Comparison of ENCODE assay signal across 22 cellular contexts in the genomic region with DNA sequence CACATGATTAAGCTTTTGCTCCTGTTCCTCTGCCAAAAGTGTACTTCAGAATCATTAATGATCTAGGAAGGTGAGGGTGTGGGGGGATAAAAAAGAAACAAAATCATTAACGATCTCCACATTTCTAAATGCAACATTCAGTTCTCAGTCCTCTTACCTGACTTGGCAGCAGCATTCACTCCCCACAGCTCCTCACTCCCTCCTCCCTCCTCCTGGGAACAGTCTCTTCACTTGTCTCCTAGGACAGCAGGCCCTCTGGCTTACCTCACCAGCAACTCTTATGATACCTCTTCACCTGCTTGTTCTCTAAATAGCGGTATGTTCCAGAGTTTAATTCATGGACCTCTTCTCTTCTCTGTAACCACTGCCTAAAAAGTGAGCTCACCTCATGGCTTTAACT. TPM values are rescaled to one million over a fixed set of nuclear protein-coding genes. Genes with fewer than 3 reads are reported as not detected.
DNase-seq lines count a peak whose midpoint lies in the region; ATAC-seq, FAIRE-seq and TF ChIP-seq lines count a peak whose summit lies in the region.
"Had no signal": no experiment of that assay in that cellular context is flagged by ENCODE, and none has a peak within 500 bp of the region (broad histone marks: within the 10 kb centered on the region; RNA-seq: fewer than 3 reads in every experiment).

No MANE protein-coding gene starts in this region.

- H3K4me3 Mint-ChIP-seq in activated T-helper 1 cell treated with anti-CD3 and anti-CD28 coated beads, Interleukin-12 subunit alpha, Interleukin-12 subunit beta, Interleukin-2, Interleukin-4 antibody, amounts not matched to agents 30 ng/mL and 10 ng/mL and 1 ng/mL, durations not matched to agents 14 hours and 24 hours and 36 hours = no peak overlapping the region
- H3K4me3 Mint-ChIP-seq in HFFc6 = no peak overlapping the region
- H3K4me3 Mint-ChIP-seq: activated CD8-positive, alpha-beta T cell treated with anti-CD3 and anti-CD28 coated beads, Interleukin-2, amount 10 ng/mL, durations not matched to agents 7 days and 5 days; activated naive CD4-positive, alpha-beta T cell treated with anti-CD3 and anti-CD28 coated beads, Interleukin-2, amount 50 U/mL, for 24 hours; activated T-cell treated with anti-CD3 and anti-CD28 coated beads, Interleukin-2, amount 50 U/mL, for 72 hours; mesothelial cell of epicardium had no signal

- intact Hi-C loops in Right ventricle myocardium superior (cut with DNase I) = loop anchor here (10.0 kb wide), 1 partner anchor 51 kb away; no protein-coding TSS in a partner anchor
- intact Hi-C loops in activated T-helper 1 cell treated with anti-CD3 and anti-CD28 coated beads, Interleukin-12 subunit alpha, Interleukin-12 subunit beta, Interleukin-2, Interleukin-4 antibody, amounts not matched to agents 30 ng/mL and 10 ng/mL and 1 ng/mL, durations not matched to agents 14 hours and 24 hours and 36 hours (cut with micrococcal nuclease) = loop anchor here (5.0 kb wide), 2 partner anchors 53 to 813 kb away; no protein-coding TSS in a partner anchor

- H3K27me3 Mint-ChIP-seq in activated T-helper 1 cell treated with anti-CD3 and anti-CD28 coated beads, Interleukin-12 subunit alpha, Interleukin-12 subunit beta, Interleukin-2, Interleukin-4 antibody, amounts not matched to agents 30 ng/mL and 10 ng/mL and 1 ng/mL, durations not matched to agents 14 hours and 24 hours and 36 hours (ENCODE audit: insufficient read depth) = no peaks in the 10 kb centered on the region
- no peaks in the 10 kb centered on the region; the same call in 1 of the 2 replicates for H3K27me3 Mint-ChIP-seq in HFFc6 (ENCODE audit: insufficient read depth)
- H3K27me3 Mint-ChIP-seq: activated naive CD4-positive, alpha-beta T cell treated with anti-CD3 and anti-CD28 coated beads, Interleukin-2, amount 50 U/mL, for 24 hours had no signal

- H3K27me3 ChIP-seq in cardiac muscle cell = no peaks in the 10 kb centered on the region
- H3K27me3 ChIP-seq: ascending aorta, BLaER1 had no signal

- peak; percentile 38 for FAIRE-seq in islet of Langerhans (lab: Jason Lieb, UNC)
- FAIRE-seq: A549, endometrium, G401.6 had no signal

- ATAC-seq in Right ventricle myocardium superior (ENCODE audit: poor library complexity) = no peak
- ATAC-seq: A549; activated CD8-positive, alpha-beta T cell treated with anti-CD3 and anti-CD28 coated beads, Interleukin-2, amount 10 ng/mL, durations not matched to agents 7 days and 5 days; activated T-cell treated with anti-CD3 and anti-CD28 coated beads, Interleukin-2, amount 50 U/mL, for 72 hours had no signal

- H3K27ac Mint-ChIP-seq in activated T-helper 1 cell treated with anti-CD3 and anti-CD28 coated beads, Interleukin-12 subunit alpha, Interleukin-12 subunit beta, Interleukin-2, Interleukin-4 antibody, amounts not matched to agents 30 ng/mL and 10 ng/mL and 1 ng/mL, durations not matched to agents 14 hours and 24 hours and 36 hours = peak overlapping the region; percentile 12
- no peak overlapping the region for H3K27ac Mint-ChIP-seq in HFFc6
- H3K27ac Mint-ChIP-seq: activated CD8-positive, alpha-beta T cell treated with anti-CD3 and anti-CD28 coated beads, Interleukin-2, amount 10 ng/mL, durations not matched to agents 7 days and 5 days; activated naive CD4-positive, alpha-beta T cell treated with anti-CD3 and anti-CD28 coated beads, Interleukin-2, amount 50 U/mL, for 24 hours; mesothelial cell of epicardium had no signal

- TF ChIP-seq CTCF in cardiac muscle cell (IDR thresholded peaks at IDR 0.05; ENCODE audit: low read depth, low read length) (no peak), HFFc6 (IDR thresholded peaks at IDR 0.05) (no peak)

- peaks cover 16% of the 10 kb centered on the region for H3K4me1 Mint-ChIP-seq in activated T-helper 1 cell treated with anti-CD3 and anti-CD28 coated beads, Interleukin-12 subunit alpha, Interleukin-12 subunit beta, Interleukin-2, Interleukin-4 antibody, amounts not matched to agents 30 ng/mL and 10 ng/mL and 1 ng/mL, durations not matched to agents 14 hours and 24 hours and 36 hours (ENCODE audit: low read depth)
- peaks cover 13% of the 10 kb centered on the region for H3K4me1 Mint-ChIP-seq in HFFc6 (ENCODE audit: low read depth)

- peaks cover 9% of the 10 kb centered on the region for H3K4me1 ChIP-seq in cardiac muscle cell (ENCODE audit: low read depth)
- H3K4me1 ChIP-seq: A549, ascending aorta had no signal

- H3K27ac ChIP-seq in cardiac muscle cell = peak overlapping the region; percentile 80
- peak overlapping the region; percentile 11 for H3K27ac ChIP-seq in substantia nigra (ENCODE audit: low read depth, low read length, poor library complexity, severe bottlenecking)
- H3K27ac ChIP-seq: A549, ascending aorta, BLaER1, HL-60 had no signal

- H3K4me3 ChIP-seq in cardiac muscle cell = no peak overlapping the region
- H3K4me3 ChIP-seq: A549, ascending aorta, BLaER1 had no signal

- no peaks in the 10 kb centered on the region for H3K9me3 Mint-ChIP-seq in activated T-helper 1 cell treated with anti-CD3 and anti-CD28 coated beads, Interleukin-12 subunit alpha, Interleukin-12 subunit beta, Interleukin-2, Interleukin-4 antibody, amounts not matched to agents 30 ng/mL and 10 ng/mL and 1 ng/mL, durations not matched to agents 14 hours and 24 hours and 36 hours
- H3K9me3 Mint-ChIP-seq in HFFc6 = no peaks in the 10 kb centered on the region
- H3K9me3 Mint-ChIP-seq: activated naive CD4-positive, alpha-beta T cell treated with anti-CD3 and anti-CD28 coated beads, Interleukin-2, amount 50 U/mL, for 24 hours; activated T-cell treated with anti-CD3 and anti-CD28 coated beads, Interleukin-2, amount 50 U/mL, for 72 hours; mesothelial cell of epicardium had no signal

- H3K36me3 ChIP-seq in cardiac muscle cell = peaks cover 26% of the 10 kb centered on the region

- peaks cover 42% of the 10 kb centered on the region for H3K36me3 Mint-ChIP-seq in activated T-helper 1 cell treated with anti-CD3 and anti-CD28 coated beads, Interleukin-12 subunit alpha, Interleukin-12 subunit beta, Interleukin-2, Interleukin-4 antibody, amounts not matched to agents 30 ng/mL and 10 ng/mL and 1 ng/mL, durations not matched to agents 14 hours and 24 hours and 36 hours (ENCODE audit: low read depth)
- peaks cover 11% of the 10 kb centered on the region; the same call in 1 of the 2 replicates for H3K36me3 Mint-ChIP-seq in HFFc6 (ENCODE audit: low read depth)

- DNase-seq in cardiac muscle cell (ENCODE audit: low read depth in 1 of 2, low spot score in 1 of 2) (peak in 1 of 2 donors; percentile 18), Right ventricle myocardium superior (no peak), substantia nigra (lab: John Stamatoyannopoulos, UW) (no peak), HFFc6 (no peak), NCI-H2081 (lab: John Stamatoyannopoulos, UW) (no peak)
- DNase-seq in activated T-helper 1 cell treated with anti-CD3 and anti-CD28 coated beads, Interleukin-12 subunit alpha, Interleukin-12 subunit beta, Interleukin-2, Interleukin-4 antibody, amounts not matched to agents 30 ng/mL and 10 ng/mL and 1 ng/mL, durations not matched to agents 14 hours and 24 hours and 36 hours (ENCODE audit: low spot score) = no peak
- no peak for DNase-seq in stimulated activated CD4-positive, alpha-beta T cell treated with anti-CD3 and anti-CD28 coated beads, Interleukin-4, amount 100 ng/mL, for 24 hours
- DNase-seq: activated CD8-positive, alpha-beta T cell treated with anti-CD3 and anti-CD28 coated beads, Interleukin-2, amount 10 ng/mL, durations not matched to agents 7 days and 5 days; activated T-cell treated with anti-CD3 and anti-CD28 coated beads, Interleukin-2, amount 50 U/mL, for 72 hours; NCI-H1436; SK-N-SH; stimulated activated CD4-positive, alpha-beta T cell treated with anti-CD3 and anti-CD28 coated beads, Interleukin-12 subunit alpha, Interleukin-12 subunit beta, amount 100 ng/mL, for 4 hours; stimulated activated CD8-positive, alpha-beta memory T cell treated with anti-CD3 and anti-CD28 coated beads, Interleukin-4, amount 100 ng/mL, for 48 hours had no signal

- no peaks in the 10 kb centered on the region for H3K9me3 ChIP-seq in cardiac muscle cell (ENCODE audit: low read depth)
- H3K9me3 ChIP-seq: A549, ascending aorta, BLaER1, SK-N-SH had no signal

RNA-seq across cellular contexts. Expression of gene APOA1, which starts 56.5 kb away (rescaled TPM):
- total RNA-seq in cardiac muscle cell (56.3 and 85.9 TPM in 2 replicates), Right ventricle myocardium superior (8.4 TPM)
- polyA plus RNA-seq in cardiac muscle cell = 59.0 and 117 TPM in 2 replicates
- 0.22 TPM in 1 of 2 replicates, not detected in the other for total RNA-seq in activated T-helper 1 cell treated with anti-CD3 and anti-CD28 coated beads, Interleukin-12 subunit alpha, Interleukin-12 subunit beta, Interleukin-2, Interleukin-4 antibody, amounts not matched to agents 30 ng/mL and 10 ng/mL and 1 ng/mL, durations not matched to agents 14 hours and 24 hours and 36 hours
- total RNA-seq in HFFc6 (2021; fragmentation: NEBNext Ultra II Directional; extraction: Animal tissue kit (Norgen Biotek cat#: 25700)) = not detected
- total RNA-seq: activated CD8-positive, alpha-beta T cell treated with anti-CD3 and anti-CD28 coated beads, Interleukin-2, amount 10 ng/mL, durations not matched to agents 7 days and 5 days; activated T-cell treated with anti-CD3 and anti-CD28 coated beads, Interleukin-2, amount 50 U/mL, for 72 hours had no signal
